20 cellular contexts compared by ENCODE assay signal in genomic region chr5:124404796-124405195, GRCh38.
DNase-seq lines count a peak whose midpoint lies in the region; ATAC-seq, FAIRE-seq and TF ChIP-seq lines count a peak whose summit lies in the region.
"Had no signal": no experiment of that assay in that cellular context is flagged by ENCODE, and none has a peak within 500 bp of the region (broad histone marks: within the 10 kb centered on the region; RNA-seq: fewer than 3 reads in every experiment).

No MANE protein-coding gene starts in this region.

- H3K9ac ChIP-seq in liver (ENCODE audit: low read depth in 1 of 2, low read length in 2 of 2) (no peak overlapping the region), HepG2 (ENCODE audit: insufficient read depth, low read depth, low read length) (no peak overlapping the region)
- H3K9ac ChIP-seq: GM23248 had no signal

- POLR2A ChIA-PET in HepG2 (lab: Yijun Ruan, JAX): no interaction called here
- POLR2A ChIA-PET in Panc1 (lab: Charles Lee): no interaction called here

- H3K4me3 Mint-ChIP-seq in type B pancreatic cell (peak overlapping the region; percentile 6), natural killer cell (no peak overlapping the region)

- DNase-seq in HepG2 (ENCODE audit: low spot score) (no peak), Panc1 (ENCODE audit: low read depth, low spot score) (no peak), epithelial cell of esophagus (ENCODE audit: low read depth) (peak; percentile 31), type B pancreatic cell (ENCODE audit: extremely low spot score, unreplicated experiment) (no peak), amniotic stem cell (lab: John Stamatoyannopoulos, UW) (no peak), natural killer cell (no peak)
- DNase-seq: 8988T, AML-193, DMS79, GM23248, Kasumi-1, NCI-H187, NCI-H446 treated with DMSO at 0.1 percent for 48 hours had no signal

- H3K9me3 Mint-ChIP-seq in type B pancreatic cell: peaks cover 18% of the 10 kb centered on the region
- no peaks in the 10 kb centered on the region for H3K9me3 Mint-ChIP-seq in natural killer cell

- no peak overlapping the region for H3K27ac ChIP-seq in liver (ENCODE audit: low read depth in 1 of 2, low read length in 2 of 2)
- no peak overlapping the region for H3K27ac ChIP-seq in HepG2 (ENCODE audit: extremely low read length, insufficient read depth, low read length)
- H3K27ac ChIP-seq in Panc1 (ENCODE audit: low read length): peak overlapping the region; percentile 9; the same call in 1 of the 2 replicates
- H3K27ac ChIP-seq: GM23248, SJSA1 had no signal

- TF ChIP-seq RAD21 in liver (IDR thresholded peaks at IDR 0.05) (no peak), HepG2 (CRISPR knock-in tag; IDR thresholded peaks at IDR 0.05) (no peak)

- in situ Hi-C loops in HepG2 (cut with HindIII; ENCODE audit: extremely low pct_ligation_motif_present, low pct_unique_long_range_greater_than_20kb): no loop called here
- in situ Hi-C loops in Panc1 (cut with HindIII; ENCODE audit: low pct_unique_long_range_greater_than_20kb, low sequenced_read_pairs): no loop called here

- ATAC-seq in HepG2 (no peak), Panc1 (no peak), HG02610 (IDR thresholded peaks at IDR 0.05; ENCODE audit: unreplicated experiment) (no peak), natural killer cell (no peak)
- ATAC-seq: Right ventricle myocardium inferior had no signal

- intact Hi-C loops in HepG2 (cut with micrococcal nuclease; ENCODE audit: unreplicated experiment): no loop called here
- intact Hi-C loops in Panc1 (cut with micrococcal nuclease; ENCODE audit: unreplicated experiment): no loop called here
- intact Hi-C loops in natural killer cell (cut with micrococcal nuclease): no loop called here

- H4K20me1 ChIP-seq in HepG2 (ENCODE audit: insufficient read depth, low read length): no peaks in the 10 kb centered on the region

- H3K36me3 Mint-ChIP-seq in type B pancreatic cell (no peaks in the 10 kb centered on the region), natural killer cell (no peaks in the 10 kb centered on the region)

- H3K9me3 ChIP-seq in liver (ENCODE audit: control insufficient read depth in 4 of 4, low read length in 3 of 4): no peaks in the 10 kb centered on the region
- no peaks in the 10 kb centered on the region for H3K9me3 ChIP-seq in HepG2 (ENCODE audit: low read length)
- H3K9me3 ChIP-seq in Panc1 (ENCODE audit: control insufficient read depth, insufficient read depth, low read depth, low read length): no peaks in the 10 kb centered on the region
- H3K9me3 ChIP-seq: HAP-1, SJSA1 had no signal

- peaks cover 34% of the 10 kb centered on the region for H3K4me1 Mint-ChIP-seq in type B pancreatic cell (ENCODE audit: unreplicated experiment)
- H3K4me1 Mint-ChIP-seq in natural killer cell: peaks cover 5 to 13% of the 10 kb centered on the region in 2 donors

- H3K4me1 ChIP-seq in liver (ENCODE audit: control insufficient read depth in 4 of 4, insufficient read depth in 4 of 4, low read length in 3 of 4): no peaks in the 10 kb centered on the region
- no peaks in the 10 kb centered on the region for H3K4me1 ChIP-seq in HepG2 (ENCODE audit: insufficient read depth, low read length)
- no peaks in the 10 kb centered on the region for H3K4me1 ChIP-seq in Panc1 (ENCODE audit: control insufficient read depth, insufficient read depth, low read length)
- H3K4me1 ChIP-seq: HAP-1 had no signal

- H3K79me2 ChIP-seq in HepG2 (ENCODE audit: insufficient read depth, low read length): no peaks in the 10 kb centered on the region

- BruUV-seq in HepG2 (replicated peaks; lab: Mats Ljungman, UMichigan): no TSS peak
- no TSS peak for BruUV-seq in Panc1 (replicated peaks; lab: Mats Ljungman, UMichigan)

- 80% methylated on average over 5 of the region's 5 CpGs for WGBS in liver
- 27% methylated on average over 5 of the region's 5 CpGs for WGBS in HepG2 (ENCODE audit: low lambda C conversion rate)

- H3K27me3 ChIP-seq in liver (ENCODE audit: control insufficient read depth in 4 of 4, insufficient read depth in 4 of 4, low read length in 3 of 4) (no peaks in the 10 kb centered on the region), HepG2 (ENCODE audit: control insufficient read depth in 1 of 2, insufficient read depth in 2 of 2, low read length in 2 of 2) (no peaks in the 10 kb centered on the region), Panc1 (ENCODE audit: control insufficient read depth, insufficient read depth, low read length) (no peaks in the 10 kb centered on the region)
- H3K27me3 ChIP-seq: SJSA1 had no signal

- H2AFZ ChIP-seq in HepG2 (ENCODE audit: low read length): no peak overlapping the region
- H2AFZ ChIP-seq: GM23248 had no signal

- TF ChIP-seq EP300 in HepG2 (IDR thresholded peaks at IDR 0.05; ENCODE audit: low read depth in 2 of 2, low read length in 2 of 2) (no peak), HepG2 (CRISPR knock-in tag; IDR thresholded peaks at IDR 0.05; ENCODE audit: borderline replicate concordance) (no peak)

- no peak overlapping the region for H3K4me2 ChIP-seq in HepG2 (ENCODE audit: low read depth, low read length)

- no peak for FAIRE-seq in HepG2 (lab: Jason Lieb, UNC)
- FAIRE-seq: D721Med, RCC 7860 had no signal

- CTCF ChIA-PET in HepG2 (lab: Yijun Ruan, JAX; ENCODE audit: low intra/inter-chr PET ratio, low total read pairs): no interaction called here
- CTCF ChIA-PET in Panc1 (lab: Charles Lee): no interaction called here

- no peak overlapping the region for H3K4me3 ChIP-seq in liver (ENCODE audit: low read depth in 1 of 3, low read length in 3 of 3)
- no peak overlapping the region for H3K4me3 ChIP-seq in HepG2 (replicated peaks in 1 of 3; ENCODE audit: insufficient read depth in 1 of 3, low read depth in 2 of 3, low read length in 3 of 3)
- no peak overlapping the region for H3K4me3 ChIP-seq in Panc1 (ENCODE audit: low read depth in 2 of 2, low read length in 2 of 2)
- H3K4me3 ChIP-seq in epithelial cell of esophagus (ENCODE audit: low read length): no peak overlapping the region
- H3K4me3 ChIP-seq: GM23248, HAP-1, SJSA1 had no signal

- TF ChIP-seq CTCF in liver (IDR thresholded peaks at IDR 0.05; ENCODE audit: low read depth, low read length, missing input control) (no peak), HepG2 (CRISPR knock-in tag; IDR thresholded peaks at IDR 0.05) (no peak), Panc1 (IDR thresholded peaks at IDR 0.05) (no peak), epithelial cell of esophagus (IDR thresholded peaks at IDR 0.05; ENCODE audit: insufficient read depth, low read depth, low read length, missing control alignments) (no peak), type B pancreatic cell (conservative IDR thresholded peaks at IDR 0.05) (no peak), natural killer cell (IDR thresholded peaks at IDR 0.05) (no peak)

- no peaks in the 10 kb centered on the region for H3K36me3 ChIP-seq in liver (ENCODE audit: control insufficient read depth in 4 of 4, insufficient read depth in 3 of 4, low read depth in 1 of 4, low read length in 3 of 4)
- no peaks in the 10 kb centered on the region for H3K36me3 ChIP-seq in HepG2 (replicated peaks in 1 of 2; ENCODE audit: control insufficient read depth in 1 of 2, insufficient read depth in 2 of 2, low read length in 2 of 2)
- no peaks in the 10 kb centered on the region for H3K36me3 ChIP-seq in Panc1 (ENCODE audit: control insufficient read depth, insufficient read depth, low read length)
- H3K36me3 ChIP-seq: HAP-1, SJSA1 had no signal

- TF ChIP-seq POLR2A in HepG2 (IDR thresholded peaks at IDR 0.05; ENCODE audit: insufficient read depth in 1 of 2, low read depth in 2 of 2, low read length in 2 of 2): no peak

- H3K27me3 Mint-ChIP-seq in type B pancreatic cell (no peaks in the 10 kb centered on the region), natural killer cell (ENCODE audit: low read depth in 2 of 2) (no peaks in the 10 kb centered on the region)

- H3K27ac Mint-ChIP-seq in type B pancreatic cell (peak overlapping the region; percentile 79), natural killer cell (no peak overlapping the region)

TF ChIP-seq in liver, 16 proteins besides CTCF, POLR2A, EP300 and RAD21:
- peak; percentile 48 for TF ChIP-seq NR2F2 (IDR thresholded peaks at IDR 0.05)
- TF ChIP-seq GABPA (IDR thresholded peaks at IDR 0.05 in 1 of 2, conservative IDR thresholded peaks at IDR 0.05 in 1 of 2): no peak

TF ChIP-seq in HepG2, 621 proteins besides CTCF, POLR2A, EP300 and RAD21 (continues in another document):
- no peak for TF ChIP-seq ZNF512 (CRISPR knock-in tag; IDR thresholded peaks at IDR 0.05)
- TF ChIP-seq FLYWCH1 (CRISPR knock-in tag; IDR thresholded peaks at IDR 0.05): no peak
- TF ChIP-seq ZNF431 (CRISPR knock-in tag; IDR thresholded peaks at IDR 0.05; ENCODE audit: borderline replicate concordance, low read depth): no peak
- no peak for TF ChIP-seq FOXP1 (IDR thresholded peaks at IDR 0.05)
- no peak for TF ChIP-seq FOXP1 (CRISPR knock-in tag; IDR thresholded peaks at IDR 0.05)
- TF ChIP-seq DMAP1 (CRISPR knock-in tag; IDR thresholded peaks at IDR 0.05): no peak
